ENCODE assay signal across 33 cellular contexts in the genomic region with DNA sequence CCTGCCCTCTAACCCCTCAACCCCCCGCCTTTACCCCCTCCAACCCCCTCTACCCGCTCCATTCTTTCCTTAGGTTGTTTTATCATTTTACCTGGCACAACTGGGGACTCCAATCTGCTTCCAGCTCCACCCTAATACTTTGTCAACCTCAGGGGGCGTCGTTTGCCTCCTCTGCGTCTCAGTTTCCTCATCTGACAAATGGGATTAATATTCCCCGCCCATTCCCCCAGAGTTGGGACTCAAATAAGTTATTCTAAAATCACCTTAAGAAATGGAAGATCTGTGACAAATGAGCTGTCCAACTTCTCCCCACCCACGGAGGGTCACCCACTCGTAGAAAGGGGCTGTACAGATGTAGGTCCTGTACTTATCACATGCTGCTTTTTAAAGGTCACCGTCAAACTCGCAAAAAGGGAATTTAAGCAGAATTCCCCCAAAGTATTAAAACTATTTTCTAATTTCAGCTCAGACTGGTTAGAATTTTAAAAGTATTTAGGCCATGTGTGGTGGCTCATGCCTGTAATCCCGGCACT. TPM values are rescaled to one million over a fixed set of nuclear protein-coding genes. Genes with fewer than 3 reads are reported as not detected.
DNase-seq lines count a peak whose midpoint lies in the region; ATAC-seq, FAIRE-seq and TF ChIP-seq lines count a peak whose summit lies in the region.
"Had no signal": no experiment of that assay in that cellular context is flagged by ENCODE, and none has a peak within 500 bp of the region (broad histone marks: within the 10 kb centered on the region; RNA-seq: fewer than 3 reads in every experiment).

No MANE protein-coding gene starts in this region.

- no peak for TF ChIP-seq POLR2A in GM12878 (IDR thresholded peaks at IDR 0.05; ENCODE audit: low read depth, low read length)

- H3K4me2 ChIP-seq in GM12878 (ENCODE audit: control insufficient read depth, insufficient read depth), result no peak overlapping the region
- H3K4me2 ChIP-seq: GM23338 had no signal

- H3K4me1 ChIP-seq in GM12878 (ENCODE audit: control insufficient read depth, insufficient read depth, low read length), result peaks cover 36% of the 10 kb centered on the region
- H3K4me1 ChIP-seq: left ventricle myocardium inferior, SJCRH30, tibial nerve had no signal

- intact Hi-C loops in GM12878 (cut with micrococcal nuclease; ENCODE audit: unreplicated experiment), result no loop called here

- H3K9me3 Mint-ChIP-seq in T-helper 2 cell treated with Interferon-gamma antibody and Interleukin-4, amounts not matched to agents 5 μg/mL and 100 μg/mL, for 36 hours, result no peaks in the 10 kb centered on the region
- no peaks in the 10 kb centered on the region for H3K9me3 Mint-ChIP-seq in stimulated activated naive CD8-positive, alpha-beta T cell treated with anti-CD3 and anti-CD28 coated beads, Interleukin-15, amount 100 ng/mL, for 72 hours
- H3K9me3 Mint-ChIP-seq: CD4-positive, alpha-beta T cell; GM23338; HFFc6 had no signal

- in situ Hi-C loops in GM12878 (cut with MboI), result no loop called here

- H3K79me2 ChIP-seq in GM12878 (ENCODE audit: control insufficient read depth, insufficient read depth, low read length), result no peaks in the 10 kb centered on the region

- H3K27ac Mint-ChIP-seq in T-helper 2 cell treated with Interferon-gamma antibody and Interleukin-4, amounts not matched to agents 5 μg/mL and 100 μg/mL, for 36 hours, result peak overlapping the region; percentile 31
- H3K27ac Mint-ChIP-seq in stimulated activated naive CD8-positive, alpha-beta T cell treated with anti-CD3 and anti-CD28 coated beads, Interleukin-15, amount 100 ng/mL, for 72 hours, result peak overlapping the region; percentile 86 to 92
- H3K27ac Mint-ChIP-seq: activated CD8-positive, alpha-beta memory T cell treated with anti-CD3 and anti-CD28 coated beads, Interleukin-2, amount 10 ng/mL, durations not matched to agents 7 days and 5 days; CD4-positive, alpha-beta T cell; GM23338; HFFc6; progenitor cell of endocrine pancreas had no signal

- peaks cover 64% of the 10 kb centered on the region for H3K36me3 Mint-ChIP-seq in T-helper 2 cell treated with Interferon-gamma antibody and Interleukin-4, amounts not matched to agents 5 μg/mL and 100 μg/mL, for 36 hours (ENCODE audit: low read depth)

- H3K27me3 ChIP-seq in GM12878 (replicated peaks in 1 of 2; ENCODE audit: control insufficient read depth in 2 of 2, insufficient read depth in 2 of 2, low read length in 1 of 2), result no peaks in the 10 kb centered on the region
- H3K27me3 ChIP-seq: neutrophil, tibial nerve had no signal

- CTCF ChIA-PET in GM12878 (lab: Yijun Ruan, JAX), result interaction anchor here (1.2 to 3.5 kb wide), 5 partner anchors 10 to 88 kb away, joined by 3 to 37 read pairs (median 4); partner anchors contain the start of gene CETP

- H3K9ac ChIP-seq in GM12878 (ENCODE audit: control insufficient read depth, insufficient read depth, low read length), result no peak overlapping the region

- no peak for TF ChIP-seq EP300 in GM12878 (IDR thresholded peaks at IDR 0.05; ENCODE audit: borderline replicate concordance in 1 of 2, control insufficient read depth in 1 of 2, low read depth in 2 of 2, low read length in 2 of 2)

- ATAC-seq in GM12878 (no peak), GM21786 (IDR thresholded peaks at IDR 0.05; ENCODE audit: unreplicated experiment) (no peak)
- no peak for ATAC-seq in stimulated activated naive CD8-positive, alpha-beta T cell treated with anti-CD3 and anti-CD28 coated beads, Interleukin-15, amount 100 ng/mL, for 72 hours
- ATAC-seq: activated CD8-positive, alpha-beta memory T cell treated with anti-CD3 and anti-CD28 coated beads, Interleukin-2, amount 10 ng/mL, durations not matched to agents 7 days and 5 days; GM23338; sciatic nerve had no signal

- no peaks in the 10 kb centered on the region for H3K4me1 Mint-ChIP-seq in T-helper 2 cell treated with Interferon-gamma antibody and Interleukin-4, amounts not matched to agents 5 μg/mL and 100 μg/mL, for 36 hours (ENCODE audit: low read depth)
- peaks cover 70% of the 10 kb centered on the region for H3K4me1 Mint-ChIP-seq in stimulated activated naive CD8-positive, alpha-beta T cell treated with anti-CD3 and anti-CD28 coated beads, Interleukin-15, amount 100 ng/mL, for 72 hours

- no peak for FAIRE-seq in GM12878 (lab: Jason Lieb, UNC)
- FAIRE-seq: colon, TTC549 had no signal

- DNase-seq in T-helper 2 cell treated with Interferon-gamma antibody and Interleukin-4, amounts not matched to agents 5 μg/mL and 100 μg/mL, for 36 hours (ENCODE audit: low spot score), result peak; percentile 40
- DNase-seq in T-helper 2 cell, result no peak
- DNase-seq in stimulated activated naive CD4-positive, alpha-beta T cell treated with Interleukin-2 at 50 U/mL for 16 hours (lab: John Stamatoyannopoulos, UW), result peak; percentile 11
- DNase-seq in stimulated activated naive CD4-positive, alpha-beta T cell (lab: John Stamatoyannopoulos, UW), result no peak
- no peak for DNase-seq in GM12878 (ENCODE audit: low read depth, low spot score)
- DNase-seq in stimulated activated naive CD8-positive, alpha-beta T cell treated with anti-CD3 and anti-CD28 coated beads, Interleukin-15, amount 100 ng/mL, for 72 hours, result no peak
- no peak for DNase-seq in KG1 (lab: John Stamatoyannopoulos, UW)
- DNase-seq: activated CD4-positive, alpha-beta T cell treated with anti-CD3 and anti-CD28 coated beads for 1 hour; activated CD8-positive, alpha-beta memory T cell treated with anti-CD3 and anti-CD28 coated beads, Interleukin-2, amount 10 ng/mL, durations not matched to agents 7 days and 5 days; activated effector memory CD4-positive, alpha-beta T cell treated with Interleukin-2 at 50 U/mL for 16 hours; amygdala; CD4-positive, alpha-beta T cell; effector CD4-positive, alpha-beta T cell; HFFc6; islet precursor cell; Kasumi-1; left ventricle myocardium inferior; MV-4-11; NCI-H446; NCI-H82; SJCRH30; stimulated activated CD4-positive, alpha-beta T cell treated with anti-CD3 and anti-CD28 coated beads, Interleukin-12 subunit alpha, Interleukin-12 subunit beta, amount 100 ng/mL, for 4 hours; stimulated activated CD4-positive, alpha-beta T cell treated with anti-CD3 and anti-CD28 coated beads, Interleukin-4, amount 100 ng/mL, for 1 hour had no signal

- SMC1A ChIA-PET in GM12878 (lab: Charles Lee; ENCODE audit: uncharacterized antibody, unreplicated experiment), result interaction anchor here (0.6 to 3.4 kb wide), 6 partner anchors 10 to 134 kb away, joined by 3 to 16 read pairs (median 5); no protein-coding TSS in a partner anchor

- no TSS peak for BruUV-seq in GM12878 (replicated peaks; lab: Mats Ljungman, UMichigan)

- no peak overlapping the region for H2AFZ ChIP-seq in GM12878 (ENCODE audit: control insufficient read depth, low read depth, low read length)
- H2AFZ ChIP-seq: GM23338 had no signal

- no peak overlapping the region for H3K4me3 ChIP-seq in GM12878
- H3K4me3 ChIP-seq: GM23338, left ventricle myocardium inferior, SJCRH30, tibial nerve had no signal

- H4K20me1 ChIP-seq in GM12878 (ENCODE audit: control insufficient read depth, insufficient read depth), result no peaks in the 10 kb centered on the region

- POLR2A ChIA-PET in GM12878 (lab: Charles Lee), result interaction anchor here (0.6 to 1.7 kb wide), 7 partner anchors 11 to 273 kb away, joined by 3 to 5 read pairs (median 3); no protein-coding TSS in a partner anchor

- no peaks in the 10 kb centered on the region for H3K9me3 ChIP-seq in GM12878 (replicated peaks; ENCODE audit: control insufficient read depth, insufficient read depth, low read length)
- H3K9me3 ChIP-seq: left ventricle myocardium inferior, neutrophil, SJCRH30, tibial nerve had no signal

- no peaks in the 10 kb centered on the region for H3K27me3 Mint-ChIP-seq in T-helper 2 cell treated with Interferon-gamma antibody and Interleukin-4, amounts not matched to agents 5 μg/mL and 100 μg/mL, for 36 hours (ENCODE audit: low read depth)
- no peaks in the 10 kb centered on the region for H3K27me3 Mint-ChIP-seq in stimulated activated naive CD8-positive, alpha-beta T cell treated with anti-CD3 and anti-CD28 coated beads, Interleukin-15, amount 100 ng/mL, for 72 hours
- H3K27me3 Mint-ChIP-seq: activated CD8-positive, alpha-beta memory T cell treated with anti-CD3 and anti-CD28 coated beads, Interleukin-2, amount 10 ng/mL, durations not matched to agents 7 days and 5 days; CD4-positive, alpha-beta T cell had no signal

- H3K4me3 Mint-ChIP-seq in T-helper 2 cell treated with Interferon-gamma antibody and Interleukin-4, amounts not matched to agents 5 μg/mL and 100 μg/mL, for 36 hours, result no peak overlapping the region
- peak overlapping the region; percentile 66 to 70 for H3K4me3 Mint-ChIP-seq in stimulated activated naive CD8-positive, alpha-beta T cell treated with anti-CD3 and anti-CD28 coated beads, Interleukin-15, amount 100 ng/mL, for 72 hours
- H3K4me3 Mint-ChIP-seq: activated CD8-positive, alpha-beta memory T cell treated with anti-CD3 and anti-CD28 coated beads, Interleukin-2, amount 10 ng/mL, durations not matched to agents 7 days and 5 days; CD4-positive, alpha-beta T cell; GM23338; HFFc6 had no signal

- TF ChIP-seq RAD21 in GM12878 (IDR thresholded peaks at IDR 0.05; ENCODE audit: insufficient read depth, low read depth, low read length), result no peak

- RAD21 ChIA-PET in GM12878 (lab: Charles Lee; ENCODE audit: unreplicated experiment), result interaction anchor here (0.9 to 1.2 kb wide), 4 partner anchors 32 to 107 kb away, joined by 3 to 5 read pairs (median 3); no protein-coding TSS in a partner anchor

- TF ChIP-seq CTCF in GM12878 (IDR thresholded peaks at IDR 0.05 in 2 of 3, conservative IDR thresholded peaks at IDR 0.05 in 1 of 3; ENCODE audit: control insufficient read depth in 2 of 3, extremely low read depth in 1 of 3, insufficient read depth in 1 of 3, low read depth in 3 of 3, low read length in 3 of 3), result no peak

- H3K27ac ChIP-seq in GM12878 (ENCODE audit: control insufficient read depth, insufficient read depth), result no peak overlapping the region
- H3K27ac ChIP-seq: 22Rv1, epithelial cell of prostate, left ventricle myocardium inferior, neutrophil, SJCRH30, tibial nerve had no signal

- H3K36me3 ChIP-seq in GM12878 (ENCODE audit: control insufficient read depth in 2 of 2, insufficient read depth in 2 of 2, low read length in 1 of 2), result peaks cover 19 to 20% of the 10 kb centered on the region in 2 experiments
- H3K36me3 ChIP-seq: SJCRH30 had no signal

- WGBS in GM12878 (ENCODE audit: insufficient coverage, insufficient replicate concordance, low lambda C conversion rate, missing lambda C conversion rate), result 34% methylated on average over 10 of the region's 11 CpGs

RNA-seq across cellular contexts. Expression of gene CPNE2, which starts 40.6 kb away (rescaled TPM):
- total RNA-seq in GM12878 (2013; cell fraction: nucleolus; rRNA removed), result 7.8 and 9.0 TPM in 2 replicates
- total RNA-seq in GM12878 (2014; rRNA removed) (13.6 and 14.5 TPM in 2 replicates), GM12878 (2014; rRNA removed; fragmentation: Illumina TruSeq; extraction: Trizol) (9.8 and 10.5 TPM in 2 replicates), GM12878 (2021) (13.7 and 14.5 TPM in 2 replicates)
- 5.7 TPM for polyA plus RNA-seq in GM12878 (2011; ENCODE audit: low read depth)
- polyA plus RNA-seq in GM12878 (2011; rRNA removed) (3.4 and 7.7 TPM in 2 replicates), GM12878 (2014; fragmentation: Illumina TruSeq; extraction: Trizol) (16.9 and 18.5 TPM in 2 replicates), GM12878 (2014; fragmentation: Nextera tagmentation; extraction: Ambion mirVana) (1 to 10 TPM; 4.8 to 5.6 TPM), GM12878 (2014; rRNA removed) (22.1 and 23.5 TPM in 2 replicates), GM12878 (2016; fragmentation: Nextera tagmentation; extraction: Ambion mirVana) (10 to 100 TPM in 1 of 2 experiments, 1 to 10 TPM in 1; 3.1 to 10.0 TPM)
- polyA plus RNA-seq in GM12878 (2011; cell fraction: cytosol; rRNA removed), result 8.4 and 10.6 TPM in 2 replicates
- polyA plus RNA-seq in GM12878 (2011; cell fraction: nucleus; rRNA removed), result 4.7 and 6.0 TPM in 2 replicates
- polyA plus RNA-seq in GM12878 (2012), result 7.1 and 12.0 TPM in 2 replicates
- polyA minus RNA-seq in GM12878 (2011; rRNA and poly(A)+ RNA removed), result 5.6 and 8.1 TPM in 2 replicates
- 2.5 and 2.8 TPM in 2 replicates for polyA minus RNA-seq in GM12878 (2011; cell fraction: cytosol; rRNA and poly(A)+ RNA removed)
- 2.1 and 5.5 TPM in 2 replicates for polyA minus RNA-seq in GM12878 (2011; cell fraction: nucleus; rRNA and poly(A)+ RNA removed)

Comparison
In these comparisons a context has a peak if more than half of its experiments do, and no peak if none do; other contexts are left out.
1. DNase-seq: peak in T-helper 2 cell treated with Interferon-gamma antibody and Interleukin-4, amounts not matched to agents 5 μg/mL and 100 μg/mL, for 36 hours (single experiment) and stimulated activated naive CD4-positive, alpha-beta T cell treated with Interleukin-2 at 50 U/mL for 16 hours (single experiment); none in T-helper 2 cell (0 of 5), stimulated activated naive CD4-positive, alpha-beta T cell (0 of 6), GM12878 (single experiment), stimulated activated naive CD8-positive, alpha-beta T cell treated with anti-CD3 and anti-CD28 coated beads, Interleukin-15, amount 100 ng/mL, for 72 hours (0 of 2) and KG1 (single experiment).